1 cellular context compared by ENCODE assay signal in the genomic region with DNA sequence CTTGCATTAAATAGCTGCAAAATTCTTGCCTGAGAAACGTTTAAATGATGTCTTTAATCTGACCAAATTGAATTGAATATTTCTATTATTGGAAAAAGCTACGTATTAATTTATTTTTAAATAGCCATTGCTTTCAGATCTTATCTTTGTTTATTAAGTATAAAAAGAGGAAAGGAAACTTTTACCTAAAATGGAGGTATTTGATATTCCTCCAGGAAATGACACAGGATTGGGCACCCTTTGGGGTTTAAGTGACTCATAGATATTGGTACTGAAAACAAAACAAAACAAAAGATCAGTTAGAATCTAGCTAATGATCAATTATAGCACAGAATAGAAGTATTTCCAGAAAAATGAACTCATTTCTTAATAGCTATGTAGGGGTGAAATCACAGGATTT.
TF ChIP-seq lines count a peak whose summit lies in the region.

No MANE protein-coding gene starts in this region.

TF ChIP-seq in SK-N-SH, 30 proteins besides CTCF, POLR2A, EP300 and RAD21 (continued from another document):
- TF ChIP-seq, protein P1, sequence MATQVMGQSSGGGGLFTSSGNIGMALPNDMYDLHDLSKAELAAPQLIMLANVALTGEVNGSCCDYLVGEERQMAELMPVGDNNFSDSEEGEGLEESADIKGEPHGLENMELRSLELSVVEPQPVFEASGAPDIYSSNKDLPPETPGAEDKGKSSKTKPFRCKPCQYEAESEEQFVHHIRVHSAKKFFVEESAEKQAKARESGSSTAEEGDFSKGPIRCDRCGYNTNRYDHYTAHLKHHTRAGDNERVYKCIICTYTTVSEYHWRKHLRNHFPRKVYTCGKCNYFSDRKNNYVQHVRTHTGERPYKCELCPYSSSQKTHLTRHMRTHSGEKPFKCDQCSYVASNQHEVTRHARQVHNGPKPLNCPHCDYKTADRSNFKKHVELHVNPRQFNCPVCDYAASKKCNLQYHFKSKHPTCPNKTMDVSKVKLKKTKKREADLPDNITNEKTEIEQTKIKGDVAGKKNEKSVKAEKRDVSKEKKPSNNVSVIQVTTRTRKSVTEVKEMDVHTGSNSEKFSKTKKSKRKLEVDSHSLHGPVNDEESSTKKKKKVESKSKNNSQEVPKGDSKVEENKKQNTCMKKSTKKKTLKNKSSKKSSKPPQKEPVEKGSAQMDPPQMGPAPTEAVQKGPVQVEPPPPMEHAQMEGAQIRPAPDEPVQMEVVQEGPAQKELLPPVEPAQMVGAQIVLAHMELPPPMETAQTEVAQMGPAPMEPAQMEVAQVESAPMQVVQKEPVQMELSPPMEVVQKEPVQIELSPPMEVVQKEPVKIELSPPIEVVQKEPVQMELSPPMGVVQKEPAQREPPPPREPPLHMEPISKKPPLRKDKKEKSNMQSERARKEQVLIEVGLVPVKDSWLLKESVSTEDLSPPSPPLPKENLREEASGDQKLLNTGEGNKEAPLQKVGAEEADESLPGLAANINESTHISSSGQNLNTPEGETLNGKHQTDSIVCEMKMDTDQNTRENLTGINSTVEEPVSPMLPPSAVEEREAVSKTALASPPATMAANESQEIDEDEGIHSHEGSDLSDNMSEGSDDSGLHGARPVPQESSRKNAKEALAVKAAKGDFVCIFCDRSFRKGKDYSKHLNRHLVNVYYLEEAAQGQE (IDR thresholded peaks at IDR 0.05; ENCODE audit: low read depth, low read length) = no peak
- TF ChIP-seq, protein P2, sequence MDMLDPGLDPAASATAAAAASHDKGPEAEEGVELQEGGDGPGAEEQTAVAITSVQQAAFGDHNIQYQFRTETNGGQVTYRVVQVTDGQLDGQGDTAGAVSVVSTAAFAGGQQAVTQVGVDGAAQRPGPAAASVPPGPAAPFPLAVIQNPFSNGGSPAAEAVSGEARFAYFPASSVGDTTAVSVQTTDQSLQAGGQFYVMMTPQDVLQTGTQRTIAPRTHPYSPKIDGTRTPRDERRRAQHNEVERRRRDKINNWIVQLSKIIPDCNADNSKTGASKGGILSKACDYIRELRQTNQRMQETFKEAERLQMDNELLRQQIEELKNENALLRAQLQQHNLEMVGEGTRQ (IDR thresholded peaks at IDR 0.05; ENCODE audit: borderline replicate concordance, low read depth, low read length) = no peak
- TF ChIP-seq FOXM1 (IDR thresholded peaks at IDR 0.05; ENCODE audit: low read depth) (no peak), MXI1 (IDR thresholded peaks at IDR 0.05; ENCODE audit: low read depth, low read length) (no peak), POLR2AphosphoS5 (IDR thresholded peaks at IDR 0.05; ENCODE audit: low read depth, low read length) (no peak), CHD2 (IDR thresholded peaks at IDR 0.05; ENCODE audit: low read length, partially characterized antibody) (no peak), FOSL2 (IDR thresholded peaks at IDR 0.05; ENCODE audit: borderline replicate concordance, low read depth) (no peak)
